Comparison of ENCODE assay signal across 11 cellular contexts in the genomic region with DNA sequence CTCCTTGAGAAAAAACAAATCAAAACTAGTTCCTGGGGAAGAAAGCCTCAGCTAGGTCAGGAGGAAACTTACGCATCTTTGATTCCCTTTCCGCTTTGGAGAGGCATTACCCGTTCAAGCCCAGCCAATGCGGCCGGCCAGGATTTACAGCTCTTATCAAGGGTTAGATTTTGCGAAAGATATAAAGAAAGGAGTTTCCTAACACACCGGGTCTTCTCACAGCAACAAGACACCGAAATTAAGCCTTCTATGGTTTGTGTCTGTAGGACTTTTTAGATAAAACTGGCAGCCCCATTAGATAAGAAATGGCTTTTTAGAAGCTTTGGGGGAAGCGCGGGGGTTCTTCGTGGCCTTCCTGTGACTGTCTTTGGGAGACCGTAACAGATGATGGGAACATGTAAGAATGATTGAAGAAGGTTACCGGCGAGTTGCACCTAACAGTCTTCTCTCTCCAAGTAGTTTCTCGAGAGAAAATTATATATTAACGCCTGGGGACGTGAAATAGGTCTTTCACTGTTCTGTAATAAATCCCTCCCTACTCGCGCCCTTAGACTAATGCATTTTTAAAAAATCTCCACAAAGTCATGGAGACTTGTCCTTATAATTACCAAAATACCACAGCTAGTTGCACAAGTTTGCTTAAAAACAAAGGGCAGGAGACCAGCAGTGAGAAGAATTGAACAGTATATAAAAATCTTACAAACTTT. TPM values are rescaled to one million over a fixed set of nuclear protein-coding genes. Genes with fewer than 3 reads are reported as not detected.
DNase-seq lines count a peak whose midpoint lies in the region; ATAC-seq and TF ChIP-seq lines count a peak whose summit lies in the region.
"Had no signal": no experiment of that assay in that cellular context is flagged by ENCODE, and none has a peak within 500 bp of the region (broad histone marks: within the 10 kb centered on the region; RNA-seq: fewer than 3 reads in every experiment).

No MANE protein-coding gene starts in this region.

- no peaks in the 10 kb centered on the region for H3K36me3 Mint-ChIP-seq in activated naive CD4-positive, alpha-beta T cell treated with anti-CD3 and anti-CD28 coated beads, Interleukin-2, amount 10 ng/mL, durations not matched to agents 7 days and 5 days

- H3K9me3 ChIP-seq in HUES6 (ENCODE audit: control insufficient read depth, insufficient read depth, low read depth, low read length) = no peaks in the 10 kb centered on the region
- peaks cover 2% of the 10 kb centered on the region for H3K9me3 ChIP-seq in mammary epithelial cell (replicated peaks; ENCODE audit: insufficient read depth, low read length)
- no peaks in the 10 kb centered on the region for H3K9me3 ChIP-seq in mucosa of rectum (ENCODE audit: control insufficient read depth in 2 of 2, low read length in 2 of 2)
- H3K9me3 ChIP-seq: pancreas had no signal

- H3K36me3 ChIP-seq in BJ (ENCODE audit: control insufficient read depth, insufficient read depth, low read length) = no peaks in the 10 kb centered on the region
- no peaks in the 10 kb centered on the region for H3K36me3 ChIP-seq in HUES6 (ENCODE audit: control insufficient read depth, insufficient read depth, low read length)
- H3K36me3 ChIP-seq in mammary epithelial cell (ENCODE audit: insufficient read depth, low read length) = no peaks in the 10 kb centered on the region
- no peaks in the 10 kb centered on the region for H3K36me3 ChIP-seq in mucosa of rectum (ENCODE audit: control insufficient read depth in 2 of 2, insufficient read depth in 2 of 2, low read length in 2 of 2)
- H3K36me3 ChIP-seq: pancreas had no signal

- H3K27ac ChIP-seq in HUES6 (ENCODE audit: low read depth, low read length) (no peak overlapping the region), mammary epithelial cell (ENCODE audit: insufficient read depth, low read depth, low read length) (no peak overlapping the region), mucosa of rectum (ENCODE audit: low read depth in 2 of 2, low read length in 2 of 2) (peak overlapping the region in 1 of 2 donors; percentile 82)
- H3K27ac ChIP-seq: KMS-11 had no signal

- in situ Hi-C loops in mammary epithelial cell (cut with MboI; ENCODE audit: low sequenced_read_pairs in 2 of 2) = no loop called here

- intact Hi-C loops in mammary epithelial cell (cut with micrococcal nuclease) = loop anchor here (2.0 to 10.0 kb wide), 4 partner anchors 183 to 625 kb away; no protein-coding TSS in a partner anchor

- peak overlapping the region; percentile 79 for H3K9ac ChIP-seq in HUES6 (ENCODE audit: low read length)
- no peak overlapping the region for H3K9ac ChIP-seq in mammary epithelial cell (ENCODE audit: insufficient read depth, low read length)
- peak overlapping the region; percentile 54 to 76 for H3K9ac ChIP-seq in mucosa of rectum (ENCODE audit: low read depth in 1 of 2, low read length in 2 of 2)
- H3K9ac ChIP-seq: KMS-11 had no signal

- H3K27ac Mint-ChIP-seq in activated naive CD4-positive, alpha-beta T cell treated with anti-CD3 and anti-CD28 coated beads, Interleukin-2, amount 10 ng/mL, durations not matched to agents 7 days and 5 days = no peak overlapping the region

- dilution Hi-C loops in mammary epithelial cell (cut with HindIII; ENCODE audit: low sequenced_read_pairs) = no loop called here

- H3K4me2 ChIP-seq in mammary epithelial cell (ENCODE audit: insufficient read depth, low read depth, low read length) = peak overlapping the region; percentile 52
- H3K4me2 ChIP-seq: KMS-11 had no signal

- H3K4me1 Mint-ChIP-seq in activated naive CD4-positive, alpha-beta T cell treated with anti-CD3 and anti-CD28 coated beads, Interleukin-2, amount 10 ng/mL, durations not matched to agents 7 days and 5 days = peaks cover 5% of the 10 kb centered on the region

- BruUV-seq in mammary epithelial cell (replicated peaks; lab: Mats Ljungman, UMichigan) = no TSS peak

- peaks cover 4% of the 10 kb centered on the region for H3K27me3 ChIP-seq in BJ (ENCODE audit: control insufficient read depth, insufficient read depth, low read length)
- H3K27me3 ChIP-seq in HUES6 (ENCODE audit: control insufficient read depth, insufficient read depth, low read length) = peaks cover 98% of the 10 kb centered on the region
- H3K27me3 ChIP-seq in mammary epithelial cell (ENCODE audit: insufficient read depth, low read length) = peaks cover 65% of the 10 kb centered on the region
- H3K27me3 ChIP-seq in mucosa of rectum (ENCODE audit: control insufficient read depth in 2 of 2, insufficient read depth in 2 of 2, low read length in 2 of 2) = peaks cover 42 to 83% of the 10 kb centered on the region in 2 donors

- peak overlapping the region; percentile 70 for H3K4me3 ChIP-seq in BJ (ENCODE audit: low read depth, low read length)
- peak overlapping the region; percentile 67 for H3K4me3 ChIP-seq in HUES6 (ENCODE audit: low read depth, low read length)
- peak overlapping the region in 1 of 3 experiments; percentile 15 for H3K4me3 ChIP-seq in mammary epithelial cell (replicated peaks in 1 of 3; ENCODE audit: insufficient read depth in 1 of 3, low read depth in 2 of 3, low read length in 3 of 3)
- peak overlapping the region; percentile 71 to 75 for H3K4me3 ChIP-seq in mucosa of rectum (ENCODE audit: low read length in 2 of 2)

- POLR2A ChIA-PET in BJ (lab: Charles Lee) = interaction anchor here (0.6 kb wide), 1 partner anchor 8 kb away, joined by 7 read pairs; no protein-coding TSS in a partner anchor

- DNase-seq in BJ (ENCODE audit: low read depth) = no peak
- no peak for DNase-seq in mammary epithelial cell
- DNase-seq in activated naive CD4-positive, alpha-beta T cell treated with anti-CD3 and anti-CD28 coated beads, Interleukin-2, amount 10 ng/mL, durations not matched to agents 7 days and 5 days = no peak
- DNase-seq: activated CD4-positive, alpha-beta T cell treated with anti-CD3 and anti-CD28 coated beads for 48 hours; pancreas had no signal

- H4K20me1 ChIP-seq in mammary epithelial cell (ENCODE audit: insufficient read depth, low read length) = no peaks in the 10 kb centered on the region

- ATAC-seq in HG02571 (IDR thresholded peaks at IDR 0.05; ENCODE audit: unreplicated experiment) (no peak), HG03175 (IDR thresholded peaks at IDR 0.05; ENCODE audit: unreplicated experiment) (no peak), HG03521 (IDR thresholded peaks at IDR 0.05; ENCODE audit: unreplicated experiment) (no peak)

- peaks cover 72% of the 10 kb centered on the region for H3K4me1 ChIP-seq in HUES6 (ENCODE audit: control insufficient read depth, insufficient read depth, low read length)
- H3K4me1 ChIP-seq in mammary epithelial cell (ENCODE audit: insufficient read depth, low read length) = peaks cover 10% of the 10 kb centered on the region
- H3K4me1 ChIP-seq in mucosa of rectum (ENCODE audit: control insufficient read depth in 2 of 2, insufficient read depth in 2 of 2, low read length in 2 of 2) = peaks cover 0 to 6% of the 10 kb centered on the region in 2 donors
- H3K4me1 ChIP-seq: pancreas had no signal

- no peaks in the 10 kb centered on the region for H3K79me2 ChIP-seq in mammary epithelial cell (ENCODE audit: insufficient read depth, low read length)

- no peak overlapping the region for H2AFZ ChIP-seq in mammary epithelial cell (ENCODE audit: low read depth, low read length)

- H3K9me3 Mint-ChIP-seq in activated naive CD4-positive, alpha-beta T cell treated with anti-CD3 and anti-CD28 coated beads, Interleukin-2, amount 10 ng/mL, durations not matched to agents 7 days and 5 days = no peaks in the 10 kb centered on the region

- TF ChIP-seq CTCF in BJ (IDR thresholded peaks at IDR 0.05; ENCODE audit: insufficient read depth, low read depth, low read length) (no peak), mammary epithelial cell (conservative IDR thresholded peaks at IDR 0.05 in 1 of 2, IDR thresholded peaks at IDR 0.05 in 1 of 2; ENCODE audit: extremely low read depth in 1 of 2, insufficient read depth in 1 of 2, low read depth in 1 of 2, low read length in 2 of 2) (no peak)

- peaks cover 94% of the 10 kb centered on the region for H3K27me3 Mint-ChIP-seq in activated naive CD4-positive, alpha-beta T cell treated with anti-CD3 and anti-CD28 coated beads, Interleukin-2, amount 10 ng/mL, durations not matched to agents 7 days and 5 days

- WGBS in mammary epithelial cell (ENCODE audit: low coverage, missing lambda C conversion rate) = 20% methylated on average over 17 of the region's 19 CpGs

- H3K4me3 Mint-ChIP-seq in activated naive CD4-positive, alpha-beta T cell treated with anti-CD3 and anti-CD28 coated beads, Interleukin-2, amount 10 ng/mL, durations not matched to agents 7 days and 5 days = no peak overlapping the region

- CTCF ChIA-PET in BJ (lab: Yijun Ruan, JAX) = interaction anchor here (0.9 to 1.6 kb wide), 3 partner anchors 11 to 579 kb away, joined by 3 to 4 read pairs (median 3); no protein-coding TSS in a partner anchor
- CTCF ChIA-PET in mammary epithelial cell (lab: Charles Lee; ENCODE audit: low non-redundant PET) = interaction anchor here (0.6 kb wide), 1 partner anchor 1329 kb away, joined by 3 read pairs; no protein-coding TSS in a partner anchor
- CTCF ChIA-PET in activated naive CD4-positive, alpha-beta T cell treated with anti-CD3 and anti-CD28 coated beads, Interleukin-2, amount 10 ng/mL, durations not matched to agents 7 days and 5 days (lab: Charles Lee) = interaction anchor here (0.7 kb wide), 1 partner anchor 659 kb away, joined by 3 read pairs; no protein-coding TSS in a partner anchor

RNA-seq across cellular contexts. Expression of gene ISL1, which starts 1.3 kb away (rescaled TPM):
- polyA plus RNA-seq in BJ (2011; rRNA removed) (0.82 and 1.2 TPM in 2 replicates), mammary epithelial cell (not detected)
- polyA minus RNA-seq in BJ (2011; rRNA and poly(A)+ RNA removed) = 1.5 and 1.9 TPM in 2 replicates
- under 1 TPM in 1 of 2 donors, not detected in 1; 0.28 TPM for total RNA-seq in mammary epithelial cell
- polyA minus RNA-seq in mammary epithelial cell = not detected
